Comparison of ENCODE assay signal across 8 cellular contexts in the genomic region with DNA sequence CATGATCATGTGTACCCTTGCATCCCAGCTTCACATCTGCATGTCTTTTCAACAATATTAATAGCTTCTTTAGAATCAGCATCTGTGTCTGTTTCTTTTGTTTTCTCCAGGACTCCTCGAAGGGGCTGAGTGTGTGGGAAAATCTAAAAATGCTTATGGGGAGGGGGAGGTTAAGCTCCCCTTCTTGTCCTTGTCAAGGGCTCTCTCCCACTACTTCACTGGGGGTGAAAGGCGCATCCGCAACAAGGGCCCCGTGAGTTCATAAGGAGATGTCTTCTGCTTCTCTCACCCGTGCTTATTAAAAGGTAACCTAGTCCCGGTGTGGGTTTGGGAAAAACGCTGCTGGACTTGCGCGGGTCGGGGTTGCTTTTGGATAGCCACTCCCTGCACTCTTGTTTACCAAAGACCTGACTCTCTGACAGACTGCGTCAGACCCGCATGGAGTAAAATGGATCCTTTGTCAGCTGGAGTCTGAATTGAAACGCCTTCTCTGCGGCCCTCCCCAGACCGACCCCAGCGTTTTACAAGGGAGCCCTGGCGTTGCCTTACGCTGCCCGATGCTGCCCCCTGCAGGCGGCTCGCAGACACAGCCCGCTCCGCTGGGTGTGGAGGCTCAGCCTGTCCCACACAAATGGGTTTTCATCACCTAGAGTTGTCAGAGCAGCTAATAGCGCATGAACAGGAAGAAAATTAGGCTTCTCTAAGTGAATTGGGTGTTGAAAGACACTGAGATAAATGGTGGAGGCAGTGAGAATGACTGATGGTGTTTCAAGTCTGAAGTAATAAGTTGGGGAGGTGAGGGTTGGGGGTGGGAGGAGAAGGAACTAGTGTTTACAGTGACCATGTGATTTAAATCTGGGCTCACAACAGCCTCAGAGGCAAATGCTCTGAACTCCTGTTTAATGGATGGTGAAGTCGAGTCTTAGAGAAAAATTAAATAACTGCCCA. TPM values are rescaled to one million over a fixed set of nuclear protein-coding genes. Genes with fewer than 3 reads are reported as not detected.
DNase-seq lines count a peak whose midpoint lies in the region; ATAC-seq, FAIRE-seq and TF ChIP-seq lines count a peak whose summit lies in the region.

No MANE protein-coding gene starts in this region.

- peaks cover 0 to 6% (median 0%) of the 10 kb centered on the region in 4 donors for H3K4me1 ChIP-seq in right lobe of liver

- H3K9me3 ChIP-seq in right lobe of liver: no peaks in the 10 kb centered on the region

- H3K27me3 ChIP-seq in right lobe of liver: no peaks in the 10 kb centered on the region

- no peak for TF ChIP-seq POLR2A in right lobe of liver (IDR thresholded peaks at IDR 0.05)

- peak; percentile 82 for FAIRE-seq in GM19239 (lab: Jason Lieb, UNC)

- 8% methylated on average over 16 of the region's 25 CpGs for WGBS in right lobe of liver (ENCODE audit: insufficient coverage, low coverage, low lambda C conversion rate, missing lambda C conversion rate)

- peak; percentile 61 for ATAC-seq in HG03457 (IDR thresholded peaks at IDR 0.05; ENCODE audit: unreplicated experiment)
- ATAC-seq in right lobe of liver: peak; percentile 94 to 99 (median 98)

- H3K27ac ChIP-seq in right lobe of liver: no peak overlapping the region

- H3K4me3 ChIP-seq in right lobe of liver: peak overlapping the region in 1 of 3 donors; percentile 33

- intact Hi-C loops in right lobe of liver (cut with DNase I): loop anchor here in 1 of 2 donors (5.0 kb wide), 1 partner anchor 55 kb away; a partner anchor contains a TSS

- DNase-seq in AML-193 (lab: John Stamatoyannopoulos, UW) (peak; percentile 62 to 68), GM19239 (ENCODE audit: insufficient read length, low spot score) (no peak), NCI-H524 (lab: John Stamatoyannopoulos, UW) (peak; percentile 76 to 85), dedifferentiated amniotic fluid mesenchymal stem cell (ENCODE audit: extremely low spot score) (peak; percentile 75), right lobe of liver (peak; percentile 82 to 87 (median 85))
- DNase-seq in activated CD4-positive, alpha-beta T cell treated with anti-CD3 and anti-CD28 coated beads, Interleukin-2, amount 50 U/mL, for 1 hour: peak; percentile 89
- DNase-seq in stimulated activated CD4-positive, alpha-beta T cell treated with anti-CD3 and anti-CD28 coated beads, Interleukin-4, amount 100 ng/mL, for 48 hours (ENCODE audit: low read depth in 2 of 2): peak; percentile 85 to 96

- no peaks in the 10 kb centered on the region for H3K36me3 ChIP-seq in right lobe of liver

- peak; percentile 95 to 98 (median 97) for TF ChIP-seq CTCF in right lobe of liver (IDR thresholded peaks at IDR 0.05)

RNA-seq across cellular contexts. Expression of a gene that starts 53.9 kb away (rescaled TPM):
- total RNA-seq in right lobe of liver: 1 to 10 TPM; 2.0 to 6.2 (median 3.4) TPM
